In the genomic region with DNA sequence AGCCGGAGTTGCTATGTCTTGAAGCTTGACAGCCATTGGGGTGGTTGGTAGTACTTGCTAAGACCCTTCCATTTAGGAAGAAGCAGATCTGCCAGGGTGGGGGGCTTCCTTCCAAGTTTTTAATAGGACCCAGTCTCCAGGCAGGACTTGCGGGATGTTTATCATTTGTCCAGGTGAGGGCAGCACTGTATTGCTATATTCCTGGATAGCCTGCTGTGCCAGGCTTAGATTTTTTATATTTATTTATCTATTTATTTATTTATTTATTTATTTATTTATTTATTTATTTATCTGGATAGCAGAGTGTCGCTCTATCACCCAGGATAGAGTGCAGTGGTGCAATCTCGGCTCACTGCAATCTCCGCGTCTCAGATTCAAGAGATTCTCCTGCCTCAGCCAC, we compare ENCODE assay signal across 12 cellular contexts.
DNase-seq lines count a peak whose midpoint lies in the region; ATAC-seq and TF ChIP-seq lines count a peak whose summit lies in the region.
"Had no signal": no experiment of that assay in that cellular context is flagged by ENCODE, and none has a peak within 500 bp of the region (broad histone marks: within the 10 kb centered on the region; RNA-seq: fewer than 3 reads in every experiment).

No MANE protein-coding gene starts in this region.

- no peaks in the 10 kb centered on the region for H3K27me3 Mint-ChIP-seq in HFFc6 (ENCODE audit: insufficient read depth)
- H3K27me3 Mint-ChIP-seq: activated CD8-positive, alpha-beta memory T cell treated with anti-CD3 and anti-CD28 coated beads, Interleukin-2, amount 10 ng/mL, durations not matched to agents 7 days and 5 days; naive B cell had no signal

- H3K4me1 Mint-ChIP-seq in HFFc6 (ENCODE audit: low read depth): no peaks in the 10 kb centered on the region
- H3K4me1 Mint-ChIP-seq: activated CD8-positive, alpha-beta memory T cell treated with anti-CD3 and anti-CD28 coated beads, Interleukin-2, amount 10 ng/mL, durations not matched to agents 7 days and 5 days had no signal

- peak; percentile 22 for DNase-seq in D341Med (ENCODE audit: low spot score)
- DNase-seq in HFFc6: peak; percentile 1
- peak; percentile 14 for DNase-seq in SK-N-SH
- DNase-seq in iris pigment epithelial cell (ENCODE audit: low read depth): peak; percentile 10
- DNase-seq in NCI-H748 (lab: John Stamatoyannopoulos, UW; ENCODE audit: unreplicated experiment): no peak
- DNase-seq: activated CD8-positive, alpha-beta memory T cell treated with anti-CD3 and anti-CD28 coated beads, Interleukin-2, amount 10 ng/mL, durations not matched to agents 7 days and 5 days; hippocampal formation; MV-4-11; naive B cell had no signal

- no peaks in the 10 kb centered on the region for H3K9me3 Mint-ChIP-seq in HFFc6
- H3K9me3 Mint-ChIP-seq: naive B cell had no signal

- H3K27me3 ChIP-seq in SK-N-SH (ENCODE audit: insufficient read depth): no peaks in the 10 kb centered on the region; the same call in 1 of the 2 replicates

- H3K4me3 ChIP-seq in SK-N-SH (ENCODE audit: low read depth in 2 of 2, low read length in 1 of 2): no peak overlapping the region

- no peaks in the 10 kb centered on the region for H4K20me1 ChIP-seq in SK-N-SH (ENCODE audit: insufficient read depth)

- no peak overlapping the region for H3K27ac ChIP-seq in SK-N-SH (ENCODE audit: low read depth in 2 of 2, low read length in 1 of 2)

- no peaks in the 10 kb centered on the region for H3K36me3 ChIP-seq in SK-N-SH (replicated peaks in 1 of 2; ENCODE audit: control insufficient read depth in 1 of 2, insufficient read depth in 2 of 2, low read length in 1 of 2)

- H3K9ac ChIP-seq in SK-N-SH: no peak overlapping the region

- H3K4me2 ChIP-seq in SK-N-SH: no peak overlapping the region

- TF ChIP-seq CTCF in HFFc6 (IDR thresholded peaks at IDR 0.05) (peak; percentile 48; the same call in 1 of the 2 replicates), SK-N-SH (IDR thresholded peaks at IDR 0.05) (peak; percentile 46)

- POLR2A ChIA-PET in SK-N-SH (lab: Yijun Ruan, JAX): no interaction called here

- no peaks in the 10 kb centered on the region for H3F3A ChIP-seq in SK-N-SH (replicated peaks; ENCODE audit: insufficient read depth)

- WGBS in SK-N-SH (ENCODE audit: low lambda C conversion rate): 33% methylated on average over 6 of the region's 6 CpGs

- no peak overlapping the region for H2AFZ ChIP-seq in SK-N-SH (ENCODE audit: low read depth)

- CTCF ChIA-PET in SK-N-SH (lab: Yijun Ruan, JAX): interaction anchor here (0.6 to 1.1 kb wide), 5 partner anchors 12 to 1060 kb away, joined by 3 read pairs; no protein-coding TSS in a partner anchor

- H3K9me3 ChIP-seq in SK-N-SH: no peaks in the 10 kb centered on the region

- H3K27ac Mint-ChIP-seq in HFFc6: no peak overlapping the region
- H3K27ac Mint-ChIP-seq: activated CD8-positive, alpha-beta memory T cell treated with anti-CD3 and anti-CD28 coated beads, Interleukin-2, amount 10 ng/mL, durations not matched to agents 7 days and 5 days had no signal

- ATAC-seq in HG03280 (IDR thresholded peaks at IDR 0.05; ENCODE audit: unreplicated experiment) (no peak), HG03460 (IDR thresholded peaks at IDR 0.05; ENCODE audit: unreplicated experiment) (no peak), HG02623 (IDR thresholded peaks at IDR 0.05; ENCODE audit: unreplicated experiment) (no peak)
- ATAC-seq: activated CD8-positive, alpha-beta memory T cell treated with anti-CD3 and anti-CD28 coated beads, Interleukin-2, amount 10 ng/mL, durations not matched to agents 7 days and 5 days had no signal

- H3K4me1 ChIP-seq in SK-N-SH (ENCODE audit: control insufficient read depth in 1 of 2, insufficient read depth in 2 of 2, low read depth in 1 of 2, low read length in 1 of 2): no peaks in the 10 kb centered on the region

- H3K4me3 Mint-ChIP-seq in HFFc6: no peak overlapping the region
- H3K4me3 Mint-ChIP-seq: activated CD8-positive, alpha-beta memory T cell treated with anti-CD3 and anti-CD28 coated beads, Interleukin-2, amount 10 ng/mL, durations not matched to agents 7 days and 5 days; naive B cell had no signal

- peak; percentile 37 for TF ChIP-seq RAD21 in SK-N-SH (IDR thresholded peaks at IDR 0.05; ENCODE audit: low read length)

- TF ChIP-seq EP300 in SK-N-SH (IDR thresholded peaks at IDR 0.05; ENCODE audit: borderline replicate concordance in 1 of 2, low read depth in 1 of 2, low read length in 1 of 2): no peak

- H3K79me2 ChIP-seq in SK-N-SH (ENCODE audit: insufficient read depth): no peaks in the 10 kb centered on the region

- no peaks in the 10 kb centered on the region for H3K36me3 Mint-ChIP-seq in HFFc6 (ENCODE audit: low read depth)
- H3K36me3 Mint-ChIP-seq: activated CD8-positive, alpha-beta memory T cell treated with anti-CD3 and anti-CD28 coated beads, Interleukin-2, amount 10 ng/mL, durations not matched to agents 7 days and 5 days; naive B cell had no signal

- no peaks in the 10 kb centered on the region for H3K9me2 ChIP-seq in SK-N-SH

TF ChIP-seq in SK-N-SH, 30 proteins besides CTCF, POLR2A, EP300 and RAD21:
- TF ChIP-seq FOXJ3 (CRISPR knock-in tag; IDR thresholded peaks at IDR 0.05): no peak
- TF ChIP-seq, protein P1, sequence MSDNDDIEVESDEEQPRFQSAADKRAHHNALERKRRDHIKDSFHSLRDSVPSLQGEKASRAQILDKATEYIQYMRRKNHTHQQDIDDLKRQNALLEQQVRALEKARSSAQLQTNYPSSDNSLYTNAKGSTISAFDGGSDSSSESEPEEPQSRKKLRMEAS (IDR thresholded peaks at IDR 0.05; ENCODE audit: low read depth): no peak
- TF ChIP-seq, protein P2, sequence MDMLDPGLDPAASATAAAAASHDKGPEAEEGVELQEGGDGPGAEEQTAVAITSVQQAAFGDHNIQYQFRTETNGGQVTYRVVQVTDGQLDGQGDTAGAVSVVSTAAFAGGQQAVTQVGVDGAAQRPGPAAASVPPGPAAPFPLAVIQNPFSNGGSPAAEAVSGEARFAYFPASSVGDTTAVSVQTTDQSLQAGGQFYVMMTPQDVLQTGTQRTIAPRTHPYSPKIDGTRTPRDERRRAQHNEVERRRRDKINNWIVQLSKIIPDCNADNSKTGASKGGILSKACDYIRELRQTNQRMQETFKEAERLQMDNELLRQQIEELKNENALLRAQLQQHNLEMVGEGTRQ (IDR thresholded peaks at IDR 0.05; ENCODE audit: borderline replicate concordance, low read depth, low read length): no peak
- TF ChIP-seq NFIC (IDR thresholded peaks at IDR 0.05; ENCODE audit: borderline replicate concordance): no peak
- TF ChIP-seq JUND (IDR thresholded peaks at IDR 0.05): no peak
- no peak for TF ChIP-seq CHD2 (IDR thresholded peaks at IDR 0.05; ENCODE audit: low read length, partially characterized antibody)
- TF ChIP-seq TEAD4 (IDR thresholded peaks at IDR 0.05; ENCODE audit: borderline replicate concordance, insufficient read depth): no peak
- TF ChIP-seq GATA2 (CRISPR knock-in tag; IDR thresholded peaks at IDR 0.05): no peak
- no peak for TF ChIP-seq FOXM1 (IDR thresholded peaks at IDR 0.05; ENCODE audit: low read depth)
- no peak for TF ChIP-seq RCOR1 (IDR thresholded peaks at IDR 0.05; ENCODE audit: low read length)
